Comparison of ENCODE assay signal across 18 cellular contexts in genomic region chrX:123665197-123665596, GRCh38.
DNase-seq lines count a peak whose midpoint lies in the region; ATAC-seq and TF ChIP-seq lines count a peak whose summit lies in the region.
"Had no signal": no experiment of that assay in that cellular context is flagged by ENCODE, and none has a peak within 500 bp of the region (broad histone marks: within the 10 kb centered on the region; RNA-seq: fewer than 3 reads in every experiment).

No MANE protein-coding gene starts in this region.

- no peaks in the 10 kb centered on the region for H3K27me3 ChIP-seq in PC-9 (ENCODE audit: insufficient read depth, low read depth)

- H3K79me2 ChIP-seq in PC-9 (ENCODE audit: low read depth): peaks cover 25% of the 10 kb centered on the region

- ATAC-seq in GM18519 (IDR thresholded peaks at IDR 0.05; ENCODE audit: low FRiP score, unreplicated experiment) (no peak), SK-N-SH treated with all-trans-retinoic acid at 6 μM for 48 hours (no peak)
- ATAC-seq: activated naive CD4-positive, alpha-beta T cell treated with anti-CD3 and anti-CD28 coated beads, Interleukin-2, amount 50 U/mL, for 72 hours had no signal

- H3F3A ChIP-seq in PC-9 (ENCODE audit: insufficient read depth, low read depth): peaks cover 43% of the 10 kb centered on the region

- peak; percentile 23 for DNase-seq in NCI-H146 (lab: John Stamatoyannopoulos, UW)
- no peak for DNase-seq in NCI-H146 treated with DMSO at 0.1 percent for 48 hours (lab: John Stamatoyannopoulos, UW; ENCODE audit: unreplicated experiment)
- DNase-seq in PC-9: peak in 1 of 2 experiments; percentile 96
- DNase-seq in fibroblast of mammary gland (ENCODE audit: low read depth): peak; percentile 45
- peak; percentile 24 for DNase-seq in retinal pigment epithelial cell (ENCODE audit: low read depth)
- no peak for DNase-seq in GF-D8 (lab: John Stamatoyannopoulos, UW)
- DNase-seq: activated CD4-positive, alpha-beta T cell treated with anti-CD3 and anti-CD28 coated beads for 4 hours; activated T-cell treated with anti-CD3 and anti-CD28 coated beads for 4 hours; CD4-positive, alpha-beta T cell; endodermal cell; GDM1; NCI-H187 treated with DMSO at 0.1 percent for 48 hours; posterior cingulate gyrus; SIG-M5; T-helper 9 cell had no signal

- H3K27ac ChIP-seq in PC-9: peak overlapping the region; percentile 71

- no peak for TF ChIP-seq CTCF in PC-9 (conservative IDR thresholded peaks at IDR 0.05)
- no peak for TF ChIP-seq CTCF in fibroblast of mammary gland (conservative IDR thresholded peaks at IDR 0.05; ENCODE audit: control insufficient read depth, insufficient read depth, low read depth, low read length)
- TF ChIP-seq CTCF in retinal pigment epithelial cell (conservative IDR thresholded peaks at IDR 0.05; ENCODE audit: low read depth, low read length): no peak

- H2AFZ ChIP-seq in PC-9: no peak overlapping the region

- peak overlapping the region; percentile 55 for H3K4me2 ChIP-seq in PC-9

- peaks cover 33% of the 10 kb centered on the region for H4K20me1 ChIP-seq in PC-9 (ENCODE audit: insufficient read depth)

- H3K4me3 ChIP-seq in PC-9 (no peak overlapping the region), fibroblast of mammary gland (ENCODE audit: control insufficient read depth, low read depth, low read length) (no peak overlapping the region), retinal pigment epithelial cell (ENCODE audit: low read length) (no peak overlapping the region)

- H3K9me2 ChIP-seq in PC-9 (ENCODE audit: insufficient read depth): no peaks in the 10 kb centered on the region

- no TSS peak for BruUV-seq in PC-9 (replicated peaks; lab: Mats Ljungman, UMichigan)

- peaks cover 50% of the 10 kb centered on the region for H3K36me3 ChIP-seq in PC-9 (ENCODE audit: low read depth)

- CTCF ChIA-PET in PC-9 (lab: Charles Lee): no interaction called here

- POLR2A ChIA-PET in PC-9 (lab: Charles Lee; ENCODE audit: unreplicated experiment): no interaction called here

- intact Hi-C loops in PC-9 (cut with micrococcal nuclease; ENCODE audit: unreplicated experiment): no loop called here

- no peaks in the 10 kb centered on the region for H3K9me3 ChIP-seq in PC-9 (ENCODE audit: insufficient read depth, low read depth)

- H3K4me1 ChIP-seq in PC-9 (replicated peaks; ENCODE audit: insufficient read depth): peaks cover 25% of the 10 kb centered on the region

TF ChIP-seq in SK-N-SH treated with all-trans-retinoic acid at 6 μM for 48 hours, 23 proteins besides CTCF, POLR2A, EP300 and RAD21:
- no peak for TF ChIP-seq TCF4 (CRISPR knock-in tag; IDR thresholded peaks at IDR 0.05; ENCODE audit: borderline replicate concordance)
- no peak for TF ChIP-seq CSDC2 (CRISPR knock-in tag; IDR thresholded peaks at IDR 0.05)
- no peak for TF ChIP-seq GLIS3 (CRISPR knock-in tag; IDR thresholded peaks at IDR 0.05)
- TF ChIP-seq ESRRG (CRISPR knock-in tag; IDR thresholded peaks at IDR 0.05): no peak
- TF ChIP-seq SNAI2 (CRISPR knock-in tag; IDR thresholded peaks at IDR 0.05): no peak
- no peak for TF ChIP-seq CSRNP3 (CRISPR knock-in tag; IDR thresholded peaks at IDR 0.05)
- TF ChIP-seq OSR1 (CRISPR knock-in tag; IDR thresholded peaks at IDR 0.05): no peak
- TF ChIP-seq RARB (CRISPR knock-in tag; IDR thresholded peaks at IDR 0.05): no peak
- no peak for TF ChIP-seq ZFP3 (CRISPR knock-in tag; IDR thresholded peaks at IDR 0.05)
- TF ChIP-seq PPARA (CRISPR knock-in tag; IDR thresholded peaks at IDR 0.05; ENCODE audit: borderline replicate concordance): no peak
- TF ChIP-seq PATZ1 (CRISPR knock-in tag; IDR thresholded peaks at IDR 0.05; ENCODE audit: borderline replicate concordance): no peak
- TF ChIP-seq ZFP30 (CRISPR knock-in tag; IDR thresholded peaks at IDR 0.05): no peak

Comparison
In these comparisons a context has a peak if more than half of its experiments do, and no peak if none do; other contexts are left out.
1. DNase-seq: peak in NCI-H146 (single experiment), fibroblast of mammary gland (single experiment) and retinal pigment epithelial cell (single experiment); none in NCI-H146 treated with DMSO at 0.1 percent for 48 hours (single experiment) and GF-D8 (single experiment).